In genomic region chr5:150860422-150860821, GRCh38 we compare ENCODE assay signal across 29 cellular contexts. TPM values are rescaled to one million over a fixed set of nuclear protein-coding genes. Genes with fewer than 3 reads are reported as not detected.
"Had no signal": no experiment of that assay in that cellular context is flagged by ENCODE, and none has a peak within 500 bp of the region (broad histone marks: within the 10 kb centered on the region; RNA-seq: fewer than 3 reads in every experiment).

No MANE protein-coding gene starts in this region.

- DNase-seq: activated CD4-positive, alpha-beta T cell treated with anti-CD3 and anti-CD28 coated beads for 36 hours; activated CD4-positive, alpha-beta T cell treated with anti-CD3 and anti-CD28 coated beads, Interleukin-2, amount 10 ng/mL, durations not matched to agents 7 days and 5 days; activated CD4-positive, alpha-beta T cell treated with anti-CD3 and anti-CD28 coated beads, Interleukin-2, amount 50 U/mL, for 48 hours; activated CD8-positive, alpha-beta T cell treated with anti-CD3 and anti-CD28 coated beads, Interleukin-2, amount 10 ng/mL, durations not matched to agents 7 days and 5 days; activated gamma-delta T cell; activated naive CD4-positive, alpha-beta T cell treated with Interleukin-2 at 50 U/mL for 16 hours; activated T-cell treated with anti-CD3 and anti-CD28 coated beads, Interleukin-2, amount 50 U/mL, for 24 hours; anterior cingulate cortex; caudate nucleus; MM.1S; NCI-H1092; NCI-H1436 treated with DMSO at 0.1 percent for 48 hours; NCI-H1694 treated with DMSO at 0.1 percent for 48 hours; NCI-H2029; NCI-H510A; NCI-H526; NCI-H748 treated with DMSO at 0.1 percent for 48 hours; NK-92 treated with Interleukin-12 subunit alpha and Interleukin-12 subunit beta, amount 100 ng/mL, for 24 hours; PC-3; Peyer's patch; RPMI8226; SHP77 treated with DMSO at 0.1 percent for 48 hours; SK-N-SH had no signal

- H3K27me3 ChIP-seq: Peyer's patch, SJSA1 had no signal

- H3K4me3 ChIP-seq: Peyer's patch, SJSA1 had no signal

- ATAC-seq: activated CD4-positive, alpha-beta T cell treated with anti-CD3 and anti-CD28 coated beads for 36 hours; activated CD4-positive, CD25-positive, alpha-beta regulatory T cell treated with anti-CD3 and anti-CD28 coated beads, Interleukin-2, amount 50 U/mL, for 24 hours; activated CD8-positive, alpha-beta T cell treated with anti-CD3 and anti-CD28 coated beads, Interleukin-2, amount 10 ng/mL, durations not matched to agents 7 days and 5 days; activated naive CD4-positive, alpha-beta T cell treated with anti-CD3 and anti-CD28 coated beads, Interleukin-2, amount 50 U/mL, for 72 hours; PC-3; WTC11 had no signal

- H3K36me3 ChIP-seq: Peyer's patch, SJSA1 had no signal

- H3K4me1 ChIP-seq: Peyer's patch, SJSA1 had no signal

- H3K27ac ChIP-seq: KMS-11, Peyer's patch, SJSA1 had no signal

- H3K9me3 ChIP-seq: Peyer's patch, SJSA1, SK-N-SH had no signal

RNA-seq across cellular contexts. Expression of gene IRGM, which starts 14.1 kb away (rescaled TPM):
- total RNA-seq: bronchial epithelial cell, PC-3, SJSA1 had no signal
